ENCODE assay signal across 9 cellular contexts in genomic region chr11:133835258-133836075, GRCh38. TPM values are rescaled to one million over a fixed set of nuclear protein-coding genes. Genes with fewer than 3 reads are reported as not detected.
DNase-seq lines count a peak whose midpoint lies in the region; ATAC-seq, FAIRE-seq and TF ChIP-seq lines count a peak whose summit lies in the region.
"Had no signal": no experiment of that assay in that cellular context is flagged by ENCODE, and none has a peak within 500 bp of the region (broad histone marks: within the 10 kb centered on the region; RNA-seq: fewer than 3 reads in every experiment).

No MANE protein-coding gene starts in this region.

- no peaks in the 10 kb centered on the region for H3K36me3 Mint-ChIP-seq in mesothelial cell of epicardium

- no peaks in the 10 kb centered on the region for H3K9me3 ChIP-seq in aorta (ENCODE audit: control insufficient read depth, low read length)
- H3K9me3 ChIP-seq: SJSA1 had no signal

- H3K4me1 Mint-ChIP-seq in mesothelial cell of epicardium = peaks cover 3% of the 10 kb centered on the region

- peaks cover 25% of the 10 kb centered on the region for H3K27me3 Mint-ChIP-seq in mesothelial cell of epicardium (ENCODE audit: low read depth)

- no peak overlapping the region for H3K27ac Mint-ChIP-seq in mesothelial cell of epicardium

- DNase-seq in ACHN (peak; percentile 39), RWPE1 (ENCODE audit: low spot score) (peak; percentile 58), dorsolateral prefrontal cortex (peak in 4 of 10 donors; percentile 58 to 64 (median 60)), mesothelial cell of epicardium (ENCODE audit: low spot score in 2 of 2, unreplicated experiment in 2 of 2) (peak in 1 of 2 experiments; percentile 67), aorta (peak in 1 of 2 donors; percentile 54)
- DNase-seq in Jurkat, Clone E6-1 (ENCODE audit: low read depth, low spot score) = peak; percentile 76

- H3K36me3 ChIP-seq in aorta (ENCODE audit: control insufficient read depth in 1 of 2, insufficient read depth in 2 of 2, low read length in 1 of 2) = no peaks in the 10 kb centered on the region
- H3K36me3 ChIP-seq: SJSA1 had no signal

- POLR2A ChIA-PET in RWPE1 (lab: Yijun Ruan, JAX; ENCODE audit: low non-redundant PET) = no interaction called here

- H3K4me1 ChIP-seq in aorta (ENCODE audit: control insufficient read depth in 1 of 2, insufficient read depth in 2 of 2, low read length in 2 of 2) = no peaks in the 10 kb centered on the region
- H3K4me1 ChIP-seq: SJSA1 had no signal

- H3K4me3 ChIP-seq in Jurkat, Clone E6-1 (ENCODE audit: low read length) = no peak overlapping the region
- H3K4me3 ChIP-seq in dorsolateral prefrontal cortex (no peak overlapping the region), aorta (ENCODE audit: low read length in 2 of 2) (no peak overlapping the region)
- H3K4me3 ChIP-seq: SJSA1 had no signal

- peak; percentile 89 for ATAC-seq in GM21825 (IDR thresholded peaks at IDR 0.05; ENCODE audit: unreplicated experiment)
- ATAC-seq in aorta (ENCODE audit: low FRiP score) = peak; percentile 61

- peak; percentile 76 for FAIRE-seq in G401.6 (lab: Jason Lieb, UNC)

- H3K27ac ChIP-seq in RWPE1 (no peak overlapping the region), dorsolateral prefrontal cortex (peak overlapping the region in 1 of 59 donors; percentile 20), aorta (ENCODE audit: low read depth in 1 of 2, low read length in 2 of 2) (no peak overlapping the region)
- H3K27ac ChIP-seq: SJSA1 had no signal

- CTCF ChIA-PET in RWPE1 (lab: Yijun Ruan, JAX) = interaction anchor here (0.6 to 2.5 kb wide), 8 partner anchors 9 to 762 kb away, joined by 3 to 29 read pairs (median 3); no protein-coding TSS in a partner anchor

- no peak overlapping the region for H3K4me3 Mint-ChIP-seq in mesothelial cell of epicardium

- in situ Hi-C loops in ACHN (cut with HindIII; ENCODE audit: low pct_ligation_motif_present, low pct_unique_long_range_greater_than_20kb, low sequenced_read_pairs) = no loop called here

- 41 to 43% methylated on average over 15 of the region's 15 CpGs for WGBS in aorta, 2 donors

- intact Hi-C loops in dorsolateral prefrontal cortex (cut with DNase I) = loop anchor here (2.0 to 5.0 kb wide), 3 partner anchors 703 to 757 kb away; no protein-coding TSS in a partner anchor
- intact Hi-C loops in aorta (cut with DNase I) = loop anchor here (5.0 to 10.0 kb wide), 2 partner anchors 751 to 753 kb away; no protein-coding TSS in a partner anchor

- TF ChIP-seq CTCF in RWPE1 (conservative IDR thresholded peaks at IDR 0.05; ENCODE audit: low read depth) = peak; percentile 43
- peak in 54 of 56 donors; percentile 36 to 88 (median 70) for TF ChIP-seq CTCF in dorsolateral prefrontal cortex (IDR thresholded peaks at IDR 0.05 in 54 of 56, conservative IDR thresholded peaks at IDR 0.05 in 2 of 56; ENCODE audit: low read depth in 1 of 56, partially characterized antibody in 56 of 56)
- TF ChIP-seq CTCF in mesothelial cell of epicardium (IDR thresholded peaks at IDR 0.05; ENCODE audit: unreplicated experiment) = peak; percentile 55

- H3K27me3 ChIP-seq in dorsolateral prefrontal cortex = peaks cover 0 to 8% (median 0%) of the 10 kb centered on the region in 45 donors
- no peaks in the 10 kb centered on the region for H3K27me3 ChIP-seq in aorta (ENCODE audit: control insufficient read depth in 1 of 2, insufficient read depth in 2 of 2, low read length in 1 of 2)
- H3K27me3 ChIP-seq: SJSA1 had no signal

- peaks cover 5% of the 10 kb centered on the region for H3K9me3 Mint-ChIP-seq in mesothelial cell of epicardium

RNA-seq across cellular contexts. Expression of gene SPATA19, which starts 9.8 kb away (rescaled TPM):
- not detected for polyA plus RNA-seq in Jurkat, Clone E6-1 (2012; ENCODE audit: insufficient read depth, insufficient read length)
- total RNA-seq in dorsolateral prefrontal cortex (1 to 10 TPM in 4 of 120 experiments, under 1 TPM in 5, not detected in 111; 0.50 to 1.4 (median 0.80) TPM), mesothelial cell of epicardium (not detected in 3 replicates), aorta (not detected)
- not detected for polyA plus RNA-seq in aorta
- total RNA-seq: SJSA1 had no signal
